8 cellular contexts compared by ENCODE assay signal in genomic region chr9:15295761-15296405, GRCh38. TPM values are rescaled to one million over a fixed set of nuclear protein-coding genes. Genes with fewer than 3 reads are reported as not detected.
DNase-seq lines count a peak whose midpoint lies in the region; ATAC-seq and TF ChIP-seq lines count a peak whose summit lies in the region.

No MANE protein-coding gene starts in this region.

- H3K36me3 ChIP-seq in left ventricle myocardium inferior, result no peaks in the 10 kb centered on the region

- peak; percentile 74 for DNase-seq in activated CD8-positive, alpha-beta memory T cell treated with anti-CD3 and anti-CD28 coated beads for 24 hours
- no peak for DNase-seq in activated CD8-positive, alpha-beta memory T cell treated with anti-CD3 and anti-CD28 coated beads, Interleukin-2, amount 50 U/mL, for 48 hours
- peak; percentile 26 for DNase-seq in activated naive CD4-positive, alpha-beta T cell treated with anti-CD3 and anti-CD28 coated beads, Interleukin-2, amount 10 ng/mL, durations not matched to agents 7 days and 5 days
- DNase-seq in left ventricle myocardium inferior (no peak), GM19238 (ENCODE audit: insufficient read length, low spot score) (no peak)
- DNase-seq in stimulated activated CD4-positive, alpha-beta T cell treated with anti-CD3 and anti-CD28 coated beads, Interleukin-1b, Interleukin-23, amount 100 ng/mL, for 48 hours, result no peak

- peaks cover 7% of the 10 kb centered on the region for H3K9me3 Mint-ChIP-seq in activated naive CD4-positive, alpha-beta T cell treated with anti-CD3 and anti-CD28 coated beads, Interleukin-2, amount 10 ng/mL, durations not matched to agents 7 days and 5 days

- peaks cover 79% of the 10 kb centered on the region for H3K4me1 Mint-ChIP-seq in activated naive CD4-positive, alpha-beta T cell treated with anti-CD3 and anti-CD28 coated beads, Interleukin-2, amount 10 ng/mL, durations not matched to agents 7 days and 5 days

- H3K27me3 Mint-ChIP-seq in activated naive CD4-positive, alpha-beta T cell treated with anti-CD3 and anti-CD28 coated beads, Interleukin-2, amount 10 ng/mL, durations not matched to agents 7 days and 5 days, result no peaks in the 10 kb centered on the region

- peak overlapping the region; percentile 68 for H3K4me3 Mint-ChIP-seq in activated naive CD4-positive, alpha-beta T cell treated with anti-CD3 and anti-CD28 coated beads, Interleukin-2, amount 10 ng/mL, durations not matched to agents 7 days and 5 days

- H3K4me1 ChIP-seq in left ventricle myocardium inferior, result peaks cover 27% of the 10 kb centered on the region

- no peaks in the 10 kb centered on the region for H3K27me3 ChIP-seq in left ventricle myocardium inferior (ENCODE audit: low read depth)

- peak overlapping the region; percentile 96 for H3K27ac Mint-ChIP-seq in activated naive CD4-positive, alpha-beta T cell treated with anti-CD3 and anti-CD28 coated beads, Interleukin-2, amount 10 ng/mL, durations not matched to agents 7 days and 5 days

- no peaks in the 10 kb centered on the region for H3K9me3 ChIP-seq in left ventricle myocardium inferior (replicated peaks)

- H3K27ac ChIP-seq in left ventricle myocardium inferior (replicated peaks), result peak overlapping the region; percentile 91
- H3K27ac ChIP-seq in skin epidermis, result peak overlapping the region in 20 of 21 experiments; percentile 66 to 97 (median 82)

- H3K4me3 ChIP-seq in left ventricle myocardium inferior (peak overlapping the region; percentile 63), skin epidermis (peak overlapping the region; percentile 8 to 39 (median 20))

- intact Hi-C loops in left ventricle myocardium inferior (cut with micrococcal nuclease), result no loop called here

- peak; percentile 30 for ATAC-seq in HG03571 (IDR thresholded peaks at IDR 0.05; ENCODE audit: unreplicated experiment)

- CTCF ChIA-PET in activated naive CD4-positive, alpha-beta T cell treated with anti-CD3 and anti-CD28 coated beads, Interleukin-2, amount 10 ng/mL, durations not matched to agents 7 days and 5 days (lab: Charles Lee), result interaction anchor here (0.6 to 2.5 kb wide), 2 partner anchors 15 to 85 kb away, joined by 3 to 9 read pairs; no protein-coding TSS in a partner anchor

- TF ChIP-seq CTCF in left ventricle myocardium inferior (IDR thresholded peaks at IDR 0.05; ENCODE audit: borderline replicate concordance), result no peak

- H3K36me3 Mint-ChIP-seq in activated naive CD4-positive, alpha-beta T cell treated with anti-CD3 and anti-CD28 coated beads, Interleukin-2, amount 10 ng/mL, durations not matched to agents 7 days and 5 days, result peaks cover 37% of the 10 kb centered on the region

RNA-seq across cellular contexts. Expression of gene TTC39B, which starts 11.1 kb away (rescaled TPM):
- total RNA-seq in left ventricle myocardium inferior, result 1.6 TPM

Comparison
In these comparisons a context has a peak if more than half of its experiments do, and no peak if none do; other contexts are left out.
1. DNase-seq: peak in activated CD8-positive, alpha-beta memory T cell treated with anti-CD3 and anti-CD28 coated beads for 24 hours (single experiment) and activated naive CD4-positive, alpha-beta T cell treated with anti-CD3 and anti-CD28 coated beads, Interleukin-2, amount 10 ng/mL, durations not matched to agents 7 days and 5 days (single experiment); none in activated CD8-positive, alpha-beta memory T cell treated with anti-CD3 and anti-CD28 coated beads, Interleukin-2, amount 50 U/mL, for 48 hours (single experiment), left ventricle myocardium inferior (single experiment), GM19238 (single experiment) and stimulated activated CD4-positive, alpha-beta T cell treated with anti-CD3 and anti-CD28 coated beads, Interleukin-1b, Interleukin-23, amount 100 ng/mL, for 48 hours (single experiment).